ENCODE assay signal across 15 cellular contexts in genomic region chr1:84975035-84975434, GRCh38. TPM values are rescaled to one million over a fixed set of nuclear protein-coding genes. Genes with fewer than 3 reads are reported as not detected.
DNase-seq lines count a peak whose midpoint lies in the region; ATAC-seq lines count a peak whose summit lies in the region.
"Had no signal": no experiment of that assay in that cellular context is flagged by ENCODE, and none has a peak within 500 bp of the region (broad histone marks: within the 10 kb centered on the region; RNA-seq: fewer than 3 reads in every experiment).

No MANE protein-coding gene starts in this region.

- peaks cover 20% of the 10 kb centered on the region for H3K36me3 Mint-ChIP-seq in activated CD4-positive, alpha-beta T cell treated with anti-CD3 and anti-CD28 coated beads for 36 hours (ENCODE audit: low read depth)
- peaks cover 25% of the 10 kb centered on the region for H3K36me3 Mint-ChIP-seq in memory B cell

- intact Hi-C loops in activated CD4-positive, alpha-beta T cell treated with anti-CD3 and anti-CD28 coated beads for 36 hours (cut with DNase I, micrococcal nuclease) = no loop called here

- no peaks in the 10 kb centered on the region for H3K27me3 Mint-ChIP-seq in activated CD4-positive, alpha-beta T cell treated with anti-CD3 and anti-CD28 coated beads for 36 hours
- no peaks in the 10 kb centered on the region for H3K27me3 Mint-ChIP-seq in memory B cell

- peaks cover 65% of the 10 kb centered on the region for H3K4me1 Mint-ChIP-seq in activated CD4-positive, alpha-beta T cell treated with anti-CD3 and anti-CD28 coated beads for 36 hours
- H3K4me1 Mint-ChIP-seq in memory B cell = peaks cover 63% of the 10 kb centered on the region

- H3K9me3 Mint-ChIP-seq in activated CD4-positive, alpha-beta T cell treated with anti-CD3 and anti-CD28 coated beads for 36 hours (ENCODE audit: low read depth) = no peaks in the 10 kb centered on the region
- H3K9me3 Mint-ChIP-seq in memory B cell = peaks cover 4% of the 10 kb centered on the region

- H3K27ac Mint-ChIP-seq in activated CD4-positive, alpha-beta T cell treated with anti-CD3 and anti-CD28 coated beads for 36 hours = no peak overlapping the region
- H3K27ac Mint-ChIP-seq in memory B cell = peak overlapping the region; percentile 64

- ATAC-seq in activated CD4-positive, alpha-beta T cell treated with anti-CD3 and anti-CD28 coated beads for 36 hours = no peak
- peak; percentile 31 for ATAC-seq in GM21447 (IDR thresholded peaks at IDR 0.05; ENCODE audit: unreplicated experiment)
- peak; percentile 38 for ATAC-seq in HG03439 (IDR thresholded peaks at IDR 0.05; ENCODE audit: unreplicated experiment)
- no peak for ATAC-seq in memory B cell (ENCODE audit: low read depth)
- no peak for ATAC-seq in HG02938 (IDR thresholded peaks at IDR 0.05; ENCODE audit: unreplicated experiment)

- H3K4me3 Mint-ChIP-seq in activated CD4-positive, alpha-beta T cell treated with anti-CD3 and anti-CD28 coated beads for 36 hours = no peak overlapping the region
- H3K4me3 Mint-ChIP-seq in memory B cell = no peak overlapping the region

- CTCF ChIA-PET in activated CD4-positive, alpha-beta T cell treated with anti-CD3 and anti-CD28 coated beads for 36 hours (lab: Charles Lee) = interaction anchor here (0.8 to 1.3 kb wide), 4 partner anchors 9 to 35 kb away, joined by 3 to 4 read pairs (median 3); no protein-coding TSS in a partner anchor

- DNase-seq in activated CD4-positive, alpha-beta T cell treated with anti-CD3 and anti-CD28 coated beads for 36 hours = peak; percentile 14
- DNase-seq in activated CD4-positive, alpha-beta T cell treated with anti-CD3 and anti-CD28 coated beads for 1 hour = no peak
- DNase-seq in memory B cell (ENCODE audit: low spot score in 2 of 2) (no peak), NCI-H510A (lab: John Stamatoyannopoulos, UW) (no peak), kidney tubule cell (ENCODE audit: low spot score) (no peak)
- DNase-seq: COR-L47, GDM1, HCEC 1CT, head of caudate nucleus, NCI-H1417, NCI-H524 treated with DMSO at 0.1 percent for 48 hours had no signal

- POLR2A ChIA-PET in activated CD4-positive, alpha-beta T cell treated with anti-CD3 and anti-CD28 coated beads for 36 hours (lab: Charles Lee) = no interaction called here

RNA-seq across cellular contexts. Expression of gene MCOLN2, which starts 21.9 kb away (rescaled TPM):
- 10 to 100 TPM; 32.9 to 43.5 TPM for total RNA-seq in activated CD4-positive, alpha-beta T cell treated with anti-CD3 and anti-CD28 coated beads for 36 hours
- total RNA-seq: cerebellum had no signal

Comparison
In these comparisons a context has a peak if more than half of its experiments do, and no peak if none do; other contexts are left out.
1. ATAC-seq: peak in GM21447 (single experiment) and HG03439 (single experiment); none in activated CD4-positive, alpha-beta T cell treated with anti-CD3 and anti-CD28 coated beads for 36 hours (single experiment), memory B cell (single experiment) and HG02938 (single experiment).